In the genomic region with DNA sequence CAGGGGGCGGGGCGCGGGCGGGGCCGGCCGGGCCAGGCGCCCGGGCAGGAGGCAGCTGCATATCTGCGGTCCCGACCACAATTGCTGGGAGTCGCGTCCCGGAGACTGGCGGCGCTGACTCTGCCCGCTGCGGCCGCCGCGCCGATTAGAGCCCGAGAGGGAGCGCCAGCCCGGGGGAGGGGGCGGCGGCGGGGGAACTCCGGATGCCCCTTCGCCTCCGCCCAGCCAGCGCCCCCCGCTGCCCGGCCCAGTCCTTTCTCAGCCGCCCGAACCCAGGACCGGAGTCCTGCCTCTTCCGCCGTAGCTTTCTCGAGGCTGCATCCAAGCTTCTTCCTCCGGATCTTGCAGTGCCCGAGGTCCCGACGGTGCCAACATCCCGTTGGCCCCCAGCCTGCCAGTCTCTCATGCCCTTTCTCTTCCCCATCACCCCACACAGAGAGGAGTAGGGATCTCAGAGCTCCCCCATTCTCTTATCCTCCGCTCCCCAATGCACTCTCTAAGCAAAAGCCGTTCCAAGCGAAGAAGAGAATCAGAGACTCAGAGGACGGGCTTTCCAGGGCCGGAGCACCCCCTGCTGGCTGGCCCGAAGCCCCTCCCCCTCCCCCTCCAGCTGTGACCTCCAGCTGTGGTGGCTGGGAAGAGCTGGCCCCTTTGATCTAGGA, we compare ENCODE assay signal across 1 cellular context.
TF ChIP-seq lines count a peak whose summit lies in the region.

No MANE protein-coding gene starts in this region.

TF ChIP-seq in K562, 482 proteins besides CTCF, POLR2A, EP300 and RAD21 (continued from another document and continues in another):
- TF ChIP-seq, protein P1, sequence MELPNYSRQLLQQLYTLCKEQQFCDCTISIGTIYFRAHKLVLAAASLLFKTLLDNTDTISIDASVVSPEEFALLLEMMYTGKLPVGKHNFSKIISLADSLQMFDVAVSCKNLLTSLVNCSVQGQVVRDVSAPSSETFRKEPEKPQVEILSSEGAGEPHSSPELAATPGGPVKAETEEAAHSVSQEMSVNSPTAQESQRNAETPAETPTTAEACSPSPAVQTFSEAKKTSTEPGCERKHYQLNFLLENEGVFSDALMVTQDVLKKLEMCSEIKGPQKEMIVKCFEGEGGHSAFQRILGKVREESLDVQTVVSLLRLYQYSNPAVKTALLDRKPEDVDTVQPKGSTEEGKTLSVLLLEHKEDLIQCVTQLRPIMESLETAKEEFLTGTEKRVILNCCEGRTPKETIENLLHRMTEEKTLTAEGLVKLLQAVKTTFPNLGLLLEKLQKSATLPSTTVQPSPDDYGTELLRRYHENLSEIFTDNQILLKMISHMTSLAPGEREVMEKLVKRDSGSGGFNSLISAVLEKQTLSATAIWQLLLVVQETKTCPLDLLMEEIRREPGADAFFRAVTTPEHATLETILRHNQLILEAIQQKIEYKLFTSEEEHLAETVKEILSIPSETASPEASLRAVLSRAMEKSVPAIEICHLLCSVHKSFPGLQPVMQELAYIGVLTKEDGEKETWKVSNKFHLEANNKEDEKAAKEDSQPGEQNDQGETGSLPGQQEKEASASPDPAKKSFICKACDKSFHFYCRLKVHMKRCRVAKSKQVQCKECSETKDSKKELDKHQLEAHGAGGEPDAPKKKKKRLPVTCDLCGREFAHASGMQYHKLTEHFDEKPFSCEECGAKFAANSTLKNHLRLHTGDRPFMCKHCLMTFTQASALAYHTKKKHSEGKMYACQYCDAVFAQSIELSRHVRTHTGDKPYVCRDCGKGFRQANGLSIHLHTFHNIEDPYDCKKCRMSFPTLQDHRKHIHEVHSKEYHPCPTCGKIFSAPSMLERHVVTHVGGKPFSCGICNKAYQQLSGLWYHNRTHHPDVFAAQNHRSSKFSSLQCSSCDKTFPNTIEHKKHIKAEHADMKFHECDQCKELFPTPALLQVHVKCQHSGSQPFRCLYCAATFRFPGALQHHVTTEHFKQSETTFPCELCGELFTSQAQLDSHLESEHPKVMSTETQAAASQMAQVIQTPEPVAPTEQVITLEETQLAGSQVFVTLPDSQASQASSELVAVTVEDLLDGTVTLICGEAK (IDR thresholded peaks at IDR 0.05): peak; percentile 48; the same call in 1 of the 2 replicates
- TF ChIP-seq, protein P1 (CRISPR knock-in tag; IDR thresholded peaks at IDR 0.05): no peak
- TF ChIP-seq TAF15 (IDR thresholded peaks at IDR 0.05; ENCODE audit: low read depth, low read length): no peak
- TF ChIP-seq HLTF (IDR thresholded peaks at IDR 0.05): peak; percentile 61; the same call in 1 of the 2 replicates
- TF ChIP-seq CCNT2 (IDR thresholded peaks at IDR 0.05; ENCODE audit: borderline replicate concordance, extremely low read depth, insufficient read length, low read depth, low read length): peak; percentile 21
- no peak for TF ChIP-seq CREB1 (IDR thresholded peaks at IDR 0.05)
- TF ChIP-seq CREB1 (CRISPR knock-in tag; IDR thresholded peaks at IDR 0.05): 0 out of 2 replicates have a peak, but pooled peaks have one; percentile 27
- peak; percentile 53; the same call in 1 of the 2 replicates for TF ChIP-seq DPF2 (IDR thresholded peaks at IDR 0.05)
- no peak for TF ChIP-seq ZNF764 (CRISPR knock-in tag; IDR thresholded peaks at IDR 0.05; ENCODE audit: low read depth)
- TF ChIP-seq KLF16 (IDR thresholded peaks at IDR 0.05): 0 out of 2 replicates have a peak, but pooled peaks have one; percentile 14
- TF ChIP-seq CCAR2 (IDR thresholded peaks at IDR 0.05; ENCODE audit: low read depth, low read length): no peak
- peak; percentile 63; the same call in 1 of the 2 replicates for TF ChIP-seq CXXC5 (CRISPR knock-in tag; IDR thresholded peaks at IDR 0.05)
- TF ChIP-seq CBFA2T3 (IDR thresholded peaks at IDR 0.05): 0 out of 2 replicates have a peak, but pooled peaks have one; percentile 19
- TF ChIP-seq RBFOX2 (IDR thresholded peaks at IDR 0.05; ENCODE audit: low read depth, low read length): peak; percentile 63
- 0 out of 2 replicates have a peak, but pooled peaks have one; percentile 69 for TF ChIP-seq ZBTB7A (IDR thresholded peaks at IDR 0.05; ENCODE audit: borderline replicate concordance, control insufficient read depth, low read depth, low read length)
- TF ChIP-seq, protein P2, sequence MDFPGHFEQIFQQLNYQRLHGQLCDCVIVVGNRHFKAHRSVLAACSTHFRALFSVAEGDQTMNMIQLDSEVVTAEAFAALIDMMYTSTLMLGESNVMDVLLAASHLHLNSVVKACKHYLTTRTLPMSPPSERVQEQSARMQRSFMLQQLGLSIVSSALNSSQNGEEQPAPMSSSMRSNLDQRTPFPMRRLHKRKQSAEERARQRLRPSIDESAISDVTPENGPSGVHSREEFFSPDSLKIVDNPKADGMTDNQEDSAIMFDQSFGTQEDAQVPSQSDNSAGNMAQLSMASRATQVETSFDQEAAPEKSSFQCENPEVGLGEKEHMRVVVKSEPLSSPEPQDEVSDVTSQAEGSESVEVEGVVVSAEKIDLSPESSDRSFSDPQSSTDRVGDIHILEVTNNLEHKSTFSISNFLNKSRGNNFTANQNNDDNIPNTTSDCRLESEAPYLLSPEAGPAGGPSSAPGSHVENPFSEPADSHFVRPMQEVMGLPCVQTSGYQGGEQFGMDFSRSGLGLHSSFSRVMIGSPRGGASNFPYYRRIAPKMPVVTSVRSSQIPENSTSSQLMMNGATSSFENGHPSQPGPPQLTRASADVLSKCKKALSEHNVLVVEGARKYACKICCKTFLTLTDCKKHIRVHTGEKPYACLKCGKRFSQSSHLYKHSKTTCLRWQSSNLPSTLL (IDR thresholded peaks at IDR 0.05): no peak
- peak; percentile 83; the same call in 1 of the 2 replicates for TF ChIP-seq TCF7 (IDR thresholded peaks at IDR 0.05; ENCODE audit: borderline replicate concordance)
- TF ChIP-seq POLR2G (IDR thresholded peaks at IDR 0.05; ENCODE audit: low read depth, low read length): peak; percentile 81
- no peak for TF ChIP-seq POLR2AphosphoS2 (IDR thresholded peaks at IDR 0.05; ENCODE audit: low read length)
- TF ChIP-seq, protein P3, sequence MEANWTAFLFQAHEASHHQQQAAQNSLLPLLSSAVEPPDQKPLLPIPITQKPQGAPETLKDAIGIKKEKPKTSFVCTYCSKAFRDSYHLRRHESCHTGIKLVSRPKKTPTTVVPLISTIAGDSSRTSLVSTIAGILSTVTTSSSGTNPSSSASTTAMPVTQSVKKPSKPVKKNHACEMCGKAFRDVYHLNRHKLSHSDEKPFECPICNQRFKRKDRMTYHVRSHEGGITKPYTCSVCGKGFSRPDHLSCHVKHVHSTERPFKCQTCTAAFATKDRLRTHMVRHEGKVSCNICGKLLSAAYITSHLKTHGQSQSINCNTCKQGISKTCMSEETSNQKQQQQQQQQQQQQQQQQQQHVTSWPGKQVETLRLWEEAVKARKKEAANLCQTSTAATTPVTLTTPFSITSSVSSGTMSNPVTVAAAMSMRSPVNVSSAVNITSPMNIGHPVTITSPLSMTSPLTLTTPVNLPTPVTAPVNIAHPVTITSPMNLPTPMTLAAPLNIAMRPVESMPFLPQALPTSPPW (CRISPR knock-in tag; IDR thresholded peaks at IDR 0.05): peak; percentile 58
- TF ChIP-seq MYC (IDR thresholded peaks at IDR 0.05; ENCODE audit: low read depth, low read length): peak; percentile 51
- no peak for TF ChIP-seq MYC (CRISPR knock-in tag; IDR thresholded peaks at IDR 0.05; ENCODE audit: borderline replicate concordance, low read depth)
- TF ChIP-seq KLF6 (CRISPR knock-in tag; IDR thresholded peaks at IDR 0.05; ENCODE audit: borderline replicate concordance): 0 out of 2 replicates have a peak, but pooled peaks have one; percentile 5
- TF ChIP-seq NRF1 (conservative IDR thresholded peaks at IDR 0.05 in 1 of 2, IDR thresholded peaks at IDR 0.05 in 1 of 2): 0 out of 4 replicates have a peak, but pooled peaks of 1 of the 2 experiments have one; percentile 22
- TF ChIP-seq, protein P4, sequence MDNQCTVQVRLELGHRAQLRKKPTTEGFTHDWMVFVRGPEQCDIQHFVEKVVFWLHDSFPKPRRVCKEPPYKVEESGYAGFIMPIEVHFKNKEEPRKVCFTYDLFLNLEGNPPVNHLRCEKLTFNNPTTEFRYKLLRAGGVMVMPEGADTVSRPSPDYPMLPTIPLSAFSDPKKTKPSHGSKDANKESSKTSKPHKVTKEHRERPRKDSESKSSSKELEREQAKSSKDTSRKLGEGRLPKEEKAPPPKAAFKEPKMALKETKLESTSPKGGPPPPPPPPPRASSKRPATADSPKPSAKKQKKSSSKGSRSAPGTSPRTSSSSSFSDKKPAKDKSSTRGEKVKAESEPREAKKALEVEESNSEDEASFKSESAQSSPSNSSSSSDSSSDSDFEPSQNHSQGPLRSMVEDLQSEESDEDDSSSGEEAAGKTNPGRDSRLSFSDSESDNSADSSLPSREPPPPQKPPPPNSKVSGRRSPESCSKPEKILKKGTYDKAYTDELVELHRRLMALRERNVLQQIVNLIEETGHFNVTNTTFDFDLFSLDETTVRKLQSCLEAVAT (IDR thresholded peaks at IDR 0.05): peak; percentile 33 to 46; a peak in 2 of 4 replicates
- 0 out of 2 replicates have a peak, but pooled peaks have one; percentile 13 for TF ChIP-seq SMARCA4 (IDR thresholded peaks at IDR 0.05)
- TF ChIP-seq, protein P5, sequence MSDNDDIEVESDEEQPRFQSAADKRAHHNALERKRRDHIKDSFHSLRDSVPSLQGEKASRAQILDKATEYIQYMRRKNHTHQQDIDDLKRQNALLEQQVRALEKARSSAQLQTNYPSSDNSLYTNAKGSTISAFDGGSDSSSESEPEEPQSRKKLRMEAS (CRISPR knock-in tag; IDR thresholded peaks at IDR 0.05): 0 out of 2 replicates have a peak, but pooled peaks have one; percentile 17
- peak; percentile 88 for TF ChIP-seq CC2D1A (IDR thresholded peaks at IDR 0.05)
- TF ChIP-seq, protein P6, sequence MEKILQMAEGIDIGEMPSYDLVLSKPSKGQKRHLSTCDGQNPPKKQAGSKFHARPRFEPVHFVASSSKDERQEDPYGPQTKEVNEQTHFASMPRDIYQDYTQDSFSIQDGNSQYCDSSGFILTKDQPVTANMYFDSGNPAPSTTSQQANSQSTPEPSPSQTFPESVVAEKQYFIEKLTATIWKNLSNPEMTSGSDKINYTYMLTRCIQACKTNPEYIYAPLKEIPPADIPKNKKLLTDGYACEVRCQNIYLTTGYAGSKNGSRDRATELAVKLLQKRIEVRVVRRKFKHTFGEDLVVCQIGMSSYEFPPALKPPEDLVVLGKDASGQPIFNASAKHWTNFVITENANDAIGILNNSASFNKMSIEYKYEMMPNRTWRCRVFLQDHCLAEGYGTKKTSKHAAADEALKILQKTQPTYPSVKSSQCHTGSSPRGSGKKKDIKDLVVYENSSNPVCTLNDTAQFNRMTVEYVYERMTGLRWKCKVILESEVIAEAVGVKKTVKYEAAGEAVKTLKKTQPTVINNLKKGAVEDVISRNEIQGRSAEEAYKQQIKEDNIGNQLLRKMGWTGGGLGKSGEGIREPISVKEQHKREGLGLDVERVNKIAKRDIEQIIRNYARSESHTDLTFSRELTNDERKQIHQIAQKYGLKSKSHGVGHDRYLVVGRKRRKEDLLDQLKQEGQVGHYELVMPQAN (IDR thresholded peaks at IDR 0.05; ENCODE audit: borderline replicate concordance): peak; percentile 70
- peak; percentile 39; the same call in 1 of the 2 replicates for TF ChIP-seq SMAD4 (CRISPR knock-in tag; conservative IDR thresholded peaks at IDR 0.05)
- peak; percentile 36; the same call in 1 of the 2 replicates for TF ChIP-seq PHF8 (IDR thresholded peaks at IDR 0.05; ENCODE audit: borderline replicate concordance, low read length)
- TF ChIP-seq TFAM (CRISPR knock-in tag; conservative IDR thresholded peaks at IDR 0.05): no peak
- peak; percentile 43; the same call in 1 of the 2 replicates for TF ChIP-seq RB1 (IDR thresholded peaks at IDR 0.05; ENCODE audit: low read depth)
- TF ChIP-seq HNRNPLL (IDR thresholded peaks at IDR 0.05; ENCODE audit: low read depth, low read length, poor library complexity, severe bottlenecking): peak; percentile 53
- no peak for TF ChIP-seq ZNF232 (CRISPR knock-in tag; IDR thresholded peaks at IDR 0.05)
- no peak for TF ChIP-seq FOS (IDR thresholded peaks at IDR 0.05; ENCODE audit: extremely low read depth, insufficient read length)
- TF ChIP-seq HDAC2 (IDR thresholded peaks at IDR 0.05): peak; percentile 82; the same call in 1 of the 2 replicates
- TF ChIP-seq LCOR (CRISPR knock-in tag; IDR thresholded peaks at IDR 0.05): 0 out of 2 replicates have a peak, but pooled peaks have one; percentile 18
- peak; percentile 49; the same call in 1 of the 2 replicates for TF ChIP-seq ETV5 (CRISPR knock-in tag; IDR thresholded peaks at IDR 0.05; ENCODE audit: low read depth)
- TF ChIP-seq, protein P7, sequence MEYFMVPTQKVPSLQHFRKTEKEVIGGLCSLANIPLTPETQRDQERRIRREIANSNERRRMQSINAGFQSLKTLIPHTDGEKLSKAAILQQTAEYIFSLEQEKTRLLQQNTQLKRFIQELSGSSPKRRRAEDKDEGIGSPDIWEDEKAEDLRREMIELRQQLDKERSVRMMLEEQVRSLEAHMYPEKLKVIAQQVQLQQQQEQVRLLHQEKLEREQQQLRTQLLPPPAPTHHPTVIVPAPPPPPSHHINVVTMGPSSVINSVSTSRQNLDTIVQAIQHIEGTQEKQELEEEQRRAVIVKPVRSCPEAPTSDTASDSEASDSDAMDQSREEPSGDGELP (CRISPR knock-in tag; IDR thresholded peaks at IDR 0.05; ENCODE audit: borderline replicate concordance): peak; percentile 99
